In genomic region chr5:76607353-76607871, GRCh38 we compare ENCODE assay signal across 12 cellular contexts. TPM values are rescaled to one million over a fixed set of nuclear protein-coding genes. Genes with fewer than 3 reads are reported as not detected.
A peak's percentile ranks its signal among the peaks of the same experiment; 100 is the strongest.
DNase-seq lines count a peak whose midpoint lies in the region; ATAC-seq and TF ChIP-seq lines count a peak whose summit lies in the region.
"Had no signal": no experiment of that assay in that cellular context is flagged by ENCODE, and none has a peak within 500 bp of the region (broad histone marks: within the 10 kb centered on the region; RNA-seq: fewer than 3 reads in every experiment).

No MANE protein-coding gene starts in this region.

- H3K4me3 Mint-ChIP-seq in activated naive CD4-positive, alpha-beta T cell treated with anti-CD3 and anti-CD28 coated beads, Interleukin-2, amount 50 U/mL, for 24 hours: peak overlapping the region; percentile 23
- no peak overlapping the region for H3K4me3 Mint-ChIP-seq in activated CD4-positive, alpha-beta memory T cell treated with anti-CD3 and anti-CD28 coated beads for 36 hours

- no peaks in the 10 kb centered on the region for H3K27me3 ChIP-seq in thoracic aorta (replicated peaks; ENCODE audit: insufficient read depth)

- H3K4me1 ChIP-seq in thoracic aorta (ENCODE audit: control insufficient read depth in 1 of 2, low read depth in 2 of 2): peaks cover 0 to 10% of the 10 kb centered on the region in 2 donors

- DNase-seq in activated naive CD4-positive, alpha-beta T cell (lab: John Stamatoyannopoulos, UW): no peak
- no peak for DNase-seq in activated CD4-positive, alpha-beta memory T cell treated with anti-CD3 and anti-CD28 coated beads for 36 hours
- peak in 1 of 2 donors; percentile 64 for DNase-seq in foreskin fibroblast
- DNase-seq in thoracic aorta (ENCODE audit: low spot score): no peak
- DNase-seq in GF-D8 (lab: John Stamatoyannopoulos, UW): no peak
- no peak for DNase-seq in HuH-7.5 (ENCODE audit: low spot score)
- no peak for DNase-seq in putamen (ENCODE audit: low spot score)
- DNase-seq: activated CD8-positive, alpha-beta memory T cell treated with anti-CD3 and anti-CD28 coated beads for 24 hours; AML-193 had no signal

- no peaks in the 10 kb centered on the region for H3K9me3 Mint-ChIP-seq in activated naive CD4-positive, alpha-beta T cell treated with anti-CD3 and anti-CD28 coated beads, Interleukin-2, amount 50 U/mL, for 24 hours
- H3K9me3 Mint-ChIP-seq in activated CD4-positive, alpha-beta memory T cell treated with anti-CD3 and anti-CD28 coated beads for 36 hours: no peaks in the 10 kb centered on the region

- POLR2A ChIA-PET in activated CD4-positive, alpha-beta memory T cell treated with anti-CD3 and anti-CD28 coated beads for 36 hours (lab: Charles Lee): interaction anchor here (1.0 kb wide), 1 partner anchor 10 kb away, joined by 4 read pairs; no protein-coding TSS in a partner anchor

- no peak for ATAC-seq in thoracic aorta (ENCODE audit: insufficient number of reproducible peaks, low FRiP score, low read depth)
- ATAC-seq: HepG2 had no signal

- TF ChIP-seq CTCF in foreskin fibroblast (IDR thresholded peaks at IDR 0.05; ENCODE audit: low read depth, low read length) (no peak), thoracic aorta (IDR thresholded peaks at IDR 0.05) (no peak)

- CTCF ChIA-PET in activated CD4-positive, alpha-beta memory T cell treated with anti-CD3 and anti-CD28 coated beads for 36 hours (lab: Charles Lee): interaction anchor here (1.2 to 12.0 kb wide), 3 partner anchors 8 to 167 kb away, joined by 3 to 147 read pairs (median 4); no protein-coding TSS in a partner anchor

- H3K27me3 Mint-ChIP-seq in activated naive CD4-positive, alpha-beta T cell treated with anti-CD3 and anti-CD28 coated beads, Interleukin-2, amount 50 U/mL, for 24 hours: no peaks in the 10 kb centered on the region
- H3K27me3 Mint-ChIP-seq in activated CD4-positive, alpha-beta memory T cell treated with anti-CD3 and anti-CD28 coated beads for 36 hours: no peaks in the 10 kb centered on the region

- H3K27ac Mint-ChIP-seq in activated naive CD4-positive, alpha-beta T cell treated with anti-CD3 and anti-CD28 coated beads, Interleukin-2, amount 50 U/mL, for 24 hours: no peak overlapping the region
- peak overlapping the region; percentile 5 for H3K27ac Mint-ChIP-seq in activated CD4-positive, alpha-beta memory T cell treated with anti-CD3 and anti-CD28 coated beads for 36 hours

- intact Hi-C loops in activated CD4-positive, alpha-beta memory T cell treated with anti-CD3 and anti-CD28 coated beads for 36 hours (cut with micrococcal nuclease): no loop called here

- no peak overlapping the region for H3K27ac ChIP-seq in thoracic aorta

- peaks cover 23% of the 10 kb centered on the region for H3K36me3 Mint-ChIP-seq in activated naive CD4-positive, alpha-beta T cell treated with anti-CD3 and anti-CD28 coated beads, Interleukin-2, amount 50 U/mL, for 24 hours
- peaks cover 44% of the 10 kb centered on the region for H3K36me3 Mint-ChIP-seq in activated CD4-positive, alpha-beta memory T cell treated with anti-CD3 and anti-CD28 coated beads for 36 hours

- H3K9me3 ChIP-seq in thoracic aorta: no peaks in the 10 kb centered on the region

- H3K4me3 ChIP-seq in foreskin fibroblast (ENCODE audit: low read depth in 1 of 2, low read length in 2 of 2) (peak overlapping the region; percentile 20 to 35), thoracic aorta (peak overlapping the region; percentile 20)

- H3K36me3 ChIP-seq in thoracic aorta: no peaks in the 10 kb centered on the region

- peaks cover 8% of the 10 kb centered on the region for H3K4me1 Mint-ChIP-seq in activated naive CD4-positive, alpha-beta T cell treated with anti-CD3 and anti-CD28 coated beads, Interleukin-2, amount 50 U/mL, for 24 hours
- peaks cover 23% of the 10 kb centered on the region for H3K4me1 Mint-ChIP-seq in activated CD4-positive, alpha-beta memory T cell treated with anti-CD3 and anti-CD28 coated beads for 36 hours (ENCODE audit: low read depth)

RNA-seq across cellular contexts. Expression of gene F2RL2, which starts 15.8 kb away (rescaled TPM):
- total RNA-seq in activated CD4-positive, alpha-beta memory T cell treated with anti-CD3 and anti-CD28 coated beads for 36 hours: not detected
- 10 to 100 TPM in 1 of 2 donors, 1 to 10 TPM in 1; 2.7 to 13.7 TPM for total RNA-seq in thoracic aorta
- total RNA-seq: HepG2, SK-MEL-5 had no signal
